ENCODE assay signal across 8 cellular contexts in genomic region chr7:138001529-138002095, GRCh38. TPM values are rescaled to one million over a fixed set of nuclear protein-coding genes. Genes with fewer than 3 reads are reported as not detected.
DNase-seq lines count a peak whose midpoint lies in the region; ATAC-seq and TF ChIP-seq lines count a peak whose summit lies in the region.

Gene CREB3L2, minus strand, starts transcription at chr7:138002086. Its CDS starts 381 bp downstream, at chr7:138001705.

- no peaks in the 10 kb centered on the region for H3K27me3 Mint-ChIP-seq in nephron progenitor cell (ENCODE audit: low read depth, poor library complexity)

- POLR2A ChIA-PET in OCI-LY7 (lab: Charles Lee), result interaction anchor here (1.0 to 6.7 kb wide), 9 partner anchors 10 to 99 kb away, joined by 3 to 65 read pairs (median 5); no protein-coding TSS in a partner anchor

- H3K9me3 ChIP-seq in OCI-LY7 (ENCODE audit: low read length), result no peaks in the 10 kb centered on the region
- no peaks in the 10 kb centered on the region for H3K9me3 ChIP-seq in stomach smooth muscle (ENCODE audit: control insufficient read depth in 2 of 2, low read length in 2 of 2)

- H4K20me1 ChIP-seq in OCI-LY7 (ENCODE audit: insufficient read depth, low read length), result no peaks in the 10 kb centered on the region

- H3K4me3 Mint-ChIP-seq in nephron progenitor cell, result peak within 1 kb of the TSS; percentile 97

- H3K9me2 ChIP-seq in OCI-LY7 (ENCODE audit: insufficient read depth, low read length), result no peaks in the 10 kb centered on the region

- H3K4me3 ChIP-seq in OCI-LY7 (ENCODE audit: low read depth, low read length, poor library complexity, severe bottlenecking), result peak within 1 kb of the TSS; percentile 80
- peak within 1 kb of the TSS; percentile 68 to 98 for H3K4me3 ChIP-seq in stomach smooth muscle (ENCODE audit: low read length in 2 of 2)

- H3K9ac ChIP-seq in stomach smooth muscle (ENCODE audit: low read length in 2 of 2), result peak within 1 kb of the TSS; percentile 86 to 92

- H3K27me3 ChIP-seq in stomach smooth muscle (ENCODE audit: control insufficient read depth in 1 of 2, insufficient read depth in 2 of 2, low read length in 2 of 2), result no peaks in the 10 kb centered on the region

- peaks cover 15% of the 10 kb centered on the region for H3K36me3 ChIP-seq in OCI-LY7 (ENCODE audit: insufficient read depth, low read length)
- H3K36me3 ChIP-seq in stomach smooth muscle (ENCODE audit: control insufficient read depth in 2 of 2, insufficient read depth in 2 of 2, low read length in 2 of 2), result no peaks in the 10 kb centered on the region

- intact Hi-C loops in OCI-LY7 (cut with micrococcal nuclease; ENCODE audit: unreplicated experiment), result loop anchor here (1.0 kb wide), 2 partner anchors 98 to 459 kb away; partner anchors contain the start of gene TRIM24

- H3K4me1 Mint-ChIP-seq in nephron progenitor cell, result peaks cover 51% of the 10 kb centered on the region

- H2AFZ ChIP-seq in OCI-LY7 (ENCODE audit: low read length), result peak within 1 kb of the TSS; percentile 90

- CTCF ChIA-PET in OCI-LY7 (lab: Charles Lee; ENCODE audit: unreplicated experiment), result interaction anchor here (0.7 to 2.2 kb wide), 3 partner anchors 15 to 17 kb away, joined by 3 to 8 read pairs (median 3); no protein-coding TSS in a partner anchor

- peak within 1 kb of the TSS; percentile 60 for H3K27ac ChIP-seq in OCI-LY7 (ENCODE audit: low read depth, low read length, poor library complexity, severe bottlenecking)
- peak within 1 kb of the TSS; percentile 95 for H3K27ac ChIP-seq in stomach smooth muscle (ENCODE audit: low read length)

- ATAC-seq in HG03064 (IDR thresholded peaks at IDR 0.05; ENCODE audit: low read depth, unreplicated experiment), result peak; percentile 22

- peaks cover 53% of the 10 kb centered on the region for H3K79me2 ChIP-seq in OCI-LY7 (ENCODE audit: insufficient read depth, low read depth, low read length)

- H3K4me2 ChIP-seq in OCI-LY7 (ENCODE audit: low read length), result peak within 1 kb of the TSS; percentile 86

- peaks cover 22% of the 10 kb centered on the region for H3K36me3 Mint-ChIP-seq in nephron progenitor cell (ENCODE audit: low read depth)

- H3K4me1 ChIP-seq in OCI-LY7 (ENCODE audit: insufficient read depth, low read length, poor library complexity, severe bottlenecking) (peaks cover 38% of the 10 kb centered on the region), stomach smooth muscle (ENCODE audit: control insufficient read depth, insufficient read depth, low read length) (peaks cover 24% of the 10 kb centered on the region)

- no peaks in the 10 kb centered on the region for H3K9me3 Mint-ChIP-seq in nephron progenitor cell

- TSS peak; percentile 47 for BruUV-seq in OCI-LY7 (replicated peaks; lab: Mats Ljungman, UMichigan)

- H3K27ac Mint-ChIP-seq in nephron progenitor cell, result peak within 1 kb of the TSS; percentile 99

- DNase-seq in NCI-H524 (lab: John Stamatoyannopoulos, UW), result peak; percentile 58 to 68
- DNase-seq in NCI-H524 treated with DMSO at 0.1 percent for 48 hours (lab: John Stamatoyannopoulos, UW), result no peak
- DNase-seq in OCI-LY7 (ENCODE audit: low spot score), result peak; percentile 62
- peak; percentile 72 to 75 for DNase-seq in activated T-cell treated with anti-CD3 and anti-CD28 coated beads, Interleukin-2, amount 50 U/mL, for 48 hours
- peak; percentile 65 for DNase-seq in fibroblast of gingiva (ENCODE audit: low read depth)
- peak; percentile 75 for DNase-seq in nephron progenitor cell

- TF ChIP-seq CTCF in OCI-LY7 (conservative IDR thresholded peaks at IDR 0.05; ENCODE audit: low read length) (no peak), nephron progenitor cell (IDR thresholded peaks at IDR 0.05) (no peak)

RNA-seq across cellular contexts. Expression of gene CREB3L2, which starts in this region (rescaled TPM):
- 22.7 and 35.4 TPM in 2 replicates for total RNA-seq in OCI-LY7 (2014; rRNA removed; shearing (Covaris generic))
- total RNA-seq in OCI-LY7 (2022), result 79.0 and 95.7 TPM in 2 replicates
